In genomic region chr3:134810850-134811249, GRCh38 we compare ENCODE assay signal across 19 cellular contexts. TPM values are rescaled to one million over a fixed set of nuclear protein-coding genes. Genes with fewer than 3 reads are reported as not detected.
DNase-seq lines count a peak whose midpoint lies in the region; ATAC-seq and TF ChIP-seq lines count a peak whose summit lies in the region.
"Had no signal": no experiment of that assay in that cellular context is flagged by ENCODE, and none has a peak within 500 bp of the region (broad histone marks: within the 10 kb centered on the region; RNA-seq: fewer than 3 reads in every experiment).

No MANE protein-coding gene starts in this region.

- TF ChIP-seq CTCF in coronary artery (IDR thresholded peaks at IDR 0.05) = no peak

- no peaks in the 10 kb centered on the region for H3K36me3 ChIP-seq in H7 (replicated peaks; ENCODE audit: control insufficient read depth, insufficient read depth, low read length)
- H3K36me3 ChIP-seq: HAP-1 had no signal

- no peaks in the 10 kb centered on the region for H3K27me3 ChIP-seq in H7 (ENCODE audit: control insufficient read depth, insufficient read depth, low read length)

- H3K27ac ChIP-seq in coronary artery = no peak overlapping the region
- H3K27ac ChIP-seq: C4-2B, GM23248 had no signal

- no peak for ATAC-seq in GM19351 (IDR thresholded peaks at IDR 0.05; ENCODE audit: unreplicated experiment)

- no peak overlapping the region for H3K4me3 ChIP-seq in H7 (ENCODE audit: insufficient read depth, low read depth, low read length)
- no peak overlapping the region for H3K4me3 ChIP-seq in coronary artery
- H3K4me3 ChIP-seq: GM12878, GM23248, HAP-1 had no signal

- DNase-seq in H7 (peak; percentile 32), coronary artery (ENCODE audit: low spot score) (peak; percentile 36), iPS-NIHi11 (ENCODE audit: low spot score) (peak; percentile 27), mesenteric fat pad (ENCODE audit: low spot score) (peak; percentile 39)
- no peak for DNase-seq in activated CD8-positive, alpha-beta memory T cell treated with anti-CD3 and anti-CD28 coated beads, Interleukin-2, amount 50 U/mL, for 4 hours
- no peak for DNase-seq in NK-92 treated with Interleukin-12 subunit alpha and Interleukin-12 subunit beta, amount 100 ng/mL, for 24 hours (lab: John Stamatoyannopoulos, UW)
- DNase-seq: ACHN; AML-193; CD4-positive, alpha-beta T cell; DMS153; DMS79; GF-D8; GM23248; KG1 had no signal

RNA-seq across cellular contexts. Expression of gene EPHB1, which starts 15.8 kb away (rescaled TPM):
- total RNA-seq in H7 (2014; rRNA removed; shearing (Covaris generic)) = 0.48 and 3.3 TPM in 2 replicates
- 1.9 TPM for total RNA-seq in mesenteric fat pad
- total RNA-seq: HT-29 had no signal

Comparison
In these comparisons a context has a peak if more than half of its experiments do, and no peak if none do; other contexts are left out.
1. DNase-seq: peak in H7 (single experiment), coronary artery (single experiment), iPS-NIHi11 (single experiment) and mesenteric fat pad (single experiment); none in activated CD8-positive, alpha-beta memory T cell treated with anti-CD3 and anti-CD28 coated beads, Interleukin-2, amount 50 U/mL, for 4 hours (single experiment) and NK-92 treated with Interleukin-12 subunit alpha and Interleukin-12 subunit beta, amount 100 ng/mL, for 24 hours (single experiment).